In genomic region chr4:145098675-145099037, GRCh38 we compare ENCODE assay signal across 8 cellular contexts.
DNase-seq lines count a peak whose midpoint lies in the region; ATAC-seq and TF ChIP-seq lines count a peak whose summit lies in the region.

No MANE protein-coding gene starts in this region.

- peak overlapping the region; percentile 92 for H3K4me3 ChIP-seq in HL-60 (replicated peaks; ENCODE audit: insufficient read depth, low read length)

- ATAC-seq in GM19455 (IDR thresholded peaks at IDR 0.05; ENCODE audit: unreplicated experiment) = peak; percentile 27
- peak; percentile 30 for ATAC-seq in central memory CD8-positive, alpha-beta T cell (replicated peaks; ENCODE audit: extremely low read depth, poor library complexity, severe bottlenecking)

- TF ChIP-seq CTCF in HL-60 (IDR thresholded peaks at IDR 0.05; ENCODE audit: insufficient read depth, low read length) = no peak

- peak; percentile 20 for DNase-seq in COR-L47 (lab: John Stamatoyannopoulos, UW)
- peak; percentile 41 to 47 for DNase-seq in HL-60 (ENCODE audit: low read depth in 1 of 2, low spot score in 1 of 2)
- peak in 3 of 5 donors; percentile 15 to 60 (median 28) for DNase-seq in T-helper 1 cell
- no peak for DNase-seq in central memory CD8-positive, alpha-beta T cell (ENCODE audit: low spot score in 2 of 2)
- DNase-seq in left kidney (ENCODE audit: low read depth, low spot score) = peak; percentile 63
- DNase-seq in stimulated activated CD4-positive, alpha-beta T cell treated with anti-CD3 and anti-CD28 coated beads, TNF-alpha, amount 100 ng/mL, for 24 hours (ENCODE audit: low read depth in 3 of 3) = peak; percentile 22 to 28 (median 24)
- DNase-seq in retina = no peak

- H3K27ac ChIP-seq in HL-60 (replicated peaks) = peak overlapping the region; percentile 91

- H3K4me3 Mint-ChIP-seq in central memory CD8-positive, alpha-beta T cell = peak overlapping the region; percentile 88

- H3K9me3 Mint-ChIP-seq in central memory CD8-positive, alpha-beta T cell = no peaks in the 10 kb centered on the region

- no peaks in the 10 kb centered on the region for H3K27me3 Mint-ChIP-seq in central memory CD8-positive, alpha-beta T cell

- H3K27me3 ChIP-seq in HL-60 (ENCODE audit: insufficient read depth, poor library complexity, severe bottlenecking) = no peaks in the 10 kb centered on the region

- peaks cover 19% of the 10 kb centered on the region for H3K36me3 Mint-ChIP-seq in central memory CD8-positive, alpha-beta T cell (ENCODE audit: insufficient read depth)

- H3K27ac Mint-ChIP-seq in central memory CD8-positive, alpha-beta T cell (ENCODE audit: low read depth) = peak overlapping the region; percentile 93

- peaks cover 31% of the 10 kb centered on the region for H3K4me1 Mint-ChIP-seq in central memory CD8-positive, alpha-beta T cell

Comparison
In these comparisons a context has a peak if more than half of its experiments do, and no peak if none do; other contexts are left out.
1. DNase-seq: peak in COR-L47 (single experiment), HL-60 (2 of 2), T-helper 1 cell (3 of 5), left kidney (single experiment) and stimulated activated CD4-positive, alpha-beta T cell treated with anti-CD3 and anti-CD28 coated beads, TNF-alpha, amount 100 ng/mL, for 24 hours (3 of 3); none in central memory CD8-positive, alpha-beta T cell (0 of 2) and retina (single experiment).